9 cellular contexts compared by ENCODE assay signal in genomic region chr1:39080884-39081265, GRCh38. TPM values are rescaled to one million over a fixed set of nuclear protein-coding genes. Genes with fewer than 3 reads are reported as not detected.
A peak's percentile ranks its signal among the peaks of the same experiment; 100 is the strongest.
DNase-seq lines count a peak whose midpoint lies in the region; ATAC-seq and TF ChIP-seq lines count a peak whose summit lies in the region.
"Had no signal": no experiment of that assay in that cellular context is flagged by ENCODE, and none has a peak within 500 bp of the region (broad histone marks: within the 10 kb centered on the region; RNA-seq: fewer than 3 reads in every experiment).

No MANE protein-coding gene starts in this region.

- DNase-seq in AG04449 (ENCODE audit: low read depth, low spot score): no peak
- no peak for DNase-seq in IMR-90
- DNase-seq in effector memory CD8-positive, alpha-beta T cell: no peak
- DNase-seq in natural killer cell: no peak
- no peak for DNase-seq in EL
- no peak for DNase-seq in activated CD4-positive, CD25-positive, alpha-beta regulatory T cell (lab: John Stamatoyannopoulos, UW)

- peaks cover 36 to 53% of the 10 kb centered on the region in 2 donors for H3K27me3 Mint-ChIP-seq in effector memory CD8-positive, alpha-beta T cell
- H3K27me3 Mint-ChIP-seq in natural killer cell (ENCODE audit: low read depth in 2 of 2): peaks cover 40 to 49% of the 10 kb centered on the region in 2 donors

- H3K4me3 ChIP-seq in AG04449 (ENCODE audit: low read depth, low read length) (peak overlapping the region; percentile 59), IMR-90 (ENCODE audit: insufficient read depth, low read depth, low read length) (peak overlapping the region; percentile 22; the same call in 1 of the 2 replicates)

- no peak for TF ChIP-seq CTCF in AG04449 (IDR thresholded peaks at IDR 0.05; ENCODE audit: insufficient read depth, low read length, missing control alignments)
- no peak for TF ChIP-seq CTCF in IMR-90 (conservative IDR thresholded peaks at IDR 0.05; ENCODE audit: low read depth, low read length)
- TF ChIP-seq CTCF in natural killer cell (IDR thresholded peaks at IDR 0.05): no peak

- H2BK20ac ChIP-seq in IMR-90 (ENCODE audit: low read depth, low read length): no peak overlapping the region

- H2AK5ac ChIP-seq in IMR-90 (ENCODE audit: low read depth, low read length): no peak overlapping the region

- H3K36me3 ChIP-seq in IMR-90 (ENCODE audit: control insufficient read depth, insufficient read depth, low read length): no peaks in the 10 kb centered on the region

- no peak overlapping the region for H4K5ac ChIP-seq in IMR-90 (ENCODE audit: low read depth, low read length)

- no peaks in the 10 kb centered on the region; the same call in 1 of the 2 replicates for H3K9me1 ChIP-seq in IMR-90 (ENCODE audit: insufficient read depth, low read length)

- H2BK15ac ChIP-seq in IMR-90 (ENCODE audit: low read depth, low read length): no peak overlapping the region

- no peak overlapping the region for H4K91ac ChIP-seq in IMR-90 (ENCODE audit: insufficient read depth, low read depth, low read length)

- no peak overlapping the region for H3K9ac ChIP-seq in IMR-90 (ENCODE audit: low read depth, low read length)

- in situ Hi-C loops in IMR-90 (cut with MboI; ENCODE audit: low sequenced_read_pairs): no loop called here

- no TSS peak for BruUV-seq in IMR-90 (replicated peaks; lab: Mats Ljungman, UMichigan)

- H4K8ac ChIP-seq in IMR-90 (ENCODE audit: low read depth in 2 of 2, low read length in 2 of 2): no peak overlapping the region

- no peak overlapping the region for H3K27ac Mint-ChIP-seq in effector memory CD8-positive, alpha-beta T cell
- peak overlapping the region in 1 of 2 donors; percentile 48 for H3K27ac Mint-ChIP-seq in natural killer cell

- no peaks in the 10 kb centered on the region for H3K9me3 ChIP-seq in IMR-90 (ENCODE audit: control insufficient read depth, insufficient read depth, low read length)

- H2BK5ac ChIP-seq in IMR-90 (ENCODE audit: low read depth, low read length, poor library complexity, severe bottlenecking): no peak overlapping the region

- no peak overlapping the region for H2AK9ac ChIP-seq in IMR-90 (replicated peaks; ENCODE audit: low read depth, low read length, poor library complexity)

- H3K4me3 Mint-ChIP-seq in effector memory CD8-positive, alpha-beta T cell: peak overlapping the region; percentile 84 to 89
- peak overlapping the region; percentile 78 for H3K4me3 Mint-ChIP-seq in natural killer cell

- 27% methylated on average over 3 of the region's 30 CpGs; no CpG with 5 or more reads in 1 of the 2 experiments for WGBS in IMR-90 (ENCODE audit: extremely low coverage in 2 of 2, insufficient read length in 1 of 2), 2 experiments

- CTCF ChIA-PET in AG04449 (lab: Yijun Ruan, JAX): interaction anchor here (1.0 to 4.8 kb wide), 4 partner anchors 10 to 502 kb away, joined by 3 to 41 read pairs (median 4); no protein-coding TSS in a partner anchor
- CTCF ChIA-PET in IMR-90 (lab: Yijun Ruan, JAX): interaction anchor here (0.6 kb wide), 1 partner anchor 501 kb away, joined by 4 read pairs; no protein-coding TSS in a partner anchor

- no peak overlapping the region for H3K27ac ChIP-seq in IMR-90 (ENCODE audit: insufficient read depth, low read length)
- H3K27ac ChIP-seq: HL-60 had no signal

- peaks cover 36% of the 10 kb centered on the region for H3K27me3 ChIP-seq in IMR-90 (ENCODE audit: control insufficient read depth, insufficient read depth, low read length)

- dilution Hi-C loops in IMR-90 (cut with HindIII; ENCODE audit: low sequenced_read_pairs, unreplicated experiment): no loop called here

- intact Hi-C loops in IMR-90 (cut with micrococcal nuclease) (no loop called here), natural killer cell (cut with micrococcal nuclease) (no loop called here)

- no peak overlapping the region for H2BK120ac ChIP-seq in IMR-90 (ENCODE audit: low read depth, low read length)

- H3K18ac ChIP-seq in IMR-90 (ENCODE audit: low read depth, low read length): no peak overlapping the region

- H3K4ac ChIP-seq in IMR-90 (ENCODE audit: low read depth, low read length): no peak overlapping the region

- peaks cover 3% of the 10 kb centered on the region for H3K36me3 Mint-ChIP-seq in effector memory CD8-positive, alpha-beta T cell (ENCODE audit: insufficient read depth)
- no peaks in the 10 kb centered on the region for H3K36me3 Mint-ChIP-seq in natural killer cell

- no peak overlapping the region for H3K23ac ChIP-seq in IMR-90 (ENCODE audit: low read depth, low read length)

- no peaks in the 10 kb centered on the region for H4K20me1 ChIP-seq in IMR-90 (ENCODE audit: insufficient read depth, low read length)

- H2AFZ ChIP-seq in IMR-90 (replicated peaks; ENCODE audit: low read length, poor library complexity): peak overlapping the region; percentile 64

- ATAC-seq in IMR-90 (ENCODE audit: low read depth) (peak; percentile 15), natural killer cell (peak in 1 of 3 donors; percentile 24), GM19463 (IDR thresholded peaks at IDR 0.05; ENCODE audit: unreplicated experiment) (no peak), HG03565 (IDR thresholded peaks at IDR 0.05; ENCODE audit: unreplicated experiment) (no peak)
- peak; percentile 5 for ATAC-seq in effector memory CD8-positive, alpha-beta T cell (replicated peaks)

- POLR2A ChIA-PET in AG04449 (lab: Yijun Ruan, JAX): no interaction called here
- POLR2A ChIA-PET in IMR-90 (lab: Charles Lee; ENCODE audit: unreplicated experiment): no interaction called here

- no peak for TF ChIP-seq RAD21 in IMR-90 (IDR thresholded peaks at IDR 0.05; ENCODE audit: low read length)

- no peak overlapping the region for H3K56ac ChIP-seq in IMR-90 (ENCODE audit: extremely low read depth, insufficient read depth, low read length)

- no peak for TF ChIP-seq POLR2A in IMR-90 (IDR thresholded peaks at IDR 0.05; ENCODE audit: low read depth, low read length)

- peaks cover 5 to 10% of the 10 kb centered on the region in 2 donors for H3K4me1 Mint-ChIP-seq in effector memory CD8-positive, alpha-beta T cell (ENCODE audit: low read depth in 2 of 2)
- peaks cover 0 to 10% of the 10 kb centered on the region in 2 donors for H3K4me1 Mint-ChIP-seq in natural killer cell

- H3K9me3 Mint-ChIP-seq in effector memory CD8-positive, alpha-beta T cell: no peaks in the 10 kb centered on the region
- H3K9me3 Mint-ChIP-seq in natural killer cell: no peaks in the 10 kb centered on the region

- H3K4me2 ChIP-seq in IMR-90 (ENCODE audit: low read depth, low read length): peak overlapping the region; percentile 42; the same call in 1 of the 2 replicates

- H3K79me1 ChIP-seq in IMR-90 (ENCODE audit: low read depth in 1 of 2, low read length in 2 of 2): no peaks in the 10 kb centered on the region

- no peak overlapping the region for H3K14ac ChIP-seq in IMR-90 (replicated peaks; ENCODE audit: low read depth, low read length)

- peaks cover 3% of the 10 kb centered on the region; the same call in 1 of the 2 replicates for H3K4me1 ChIP-seq in IMR-90 (ENCODE audit: control insufficient read depth, insufficient read depth, low read length)

TF ChIP-seq in IMR-90, 13 proteins besides CTCF, POLR2A, EP300 and RAD21:
- TF ChIP-seq MAFK (IDR thresholded peaks at IDR 0.05; ENCODE audit: low read depth, low read length) (no peak), NFE2L2 (IDR thresholded peaks at IDR 0.05; ENCODE audit: low read depth, low read length) (no peak), CEBPB (IDR thresholded peaks at IDR 0.05; ENCODE audit: low read depth, low read length) (no peak)

RNA-seq across cellular contexts. Expression of gene NDUFS5, which starts 54.7 kb away (rescaled TPM):
- total RNA-seq in IMR-90 (2012; rRNA removed): 645 and 1,415 TPM in 2 replicates
- polyA plus RNA-seq in IMR-90 (2012; rRNA removed): 934 and 1,092 TPM in 2 replicates
- 334 and 1,229 TPM in 2 replicates for polyA plus RNA-seq in IMR-90 (2012; cell fraction: cytosol; rRNA removed)
- 41.9 and 410 TPM in 2 replicates for polyA plus RNA-seq in IMR-90 (2012; cell fraction: nucleus; rRNA removed; ENCODE audit: low replicate concordance)
- total RNA-seq in natural killer cell: 10 to 100 TPM; 63.6 to 72.9 (median 71.1) TPM

Comparison
In these comparisons a context has a peak if more than half of its experiments do, and no peak if none do; other contexts are left out.
1. ATAC-seq: peak in IMR-90 (single experiment) and effector memory CD8-positive, alpha-beta T cell (single experiment); none in GM19463 (single experiment) and HG03565 (single experiment).